In the genomic region with DNA sequence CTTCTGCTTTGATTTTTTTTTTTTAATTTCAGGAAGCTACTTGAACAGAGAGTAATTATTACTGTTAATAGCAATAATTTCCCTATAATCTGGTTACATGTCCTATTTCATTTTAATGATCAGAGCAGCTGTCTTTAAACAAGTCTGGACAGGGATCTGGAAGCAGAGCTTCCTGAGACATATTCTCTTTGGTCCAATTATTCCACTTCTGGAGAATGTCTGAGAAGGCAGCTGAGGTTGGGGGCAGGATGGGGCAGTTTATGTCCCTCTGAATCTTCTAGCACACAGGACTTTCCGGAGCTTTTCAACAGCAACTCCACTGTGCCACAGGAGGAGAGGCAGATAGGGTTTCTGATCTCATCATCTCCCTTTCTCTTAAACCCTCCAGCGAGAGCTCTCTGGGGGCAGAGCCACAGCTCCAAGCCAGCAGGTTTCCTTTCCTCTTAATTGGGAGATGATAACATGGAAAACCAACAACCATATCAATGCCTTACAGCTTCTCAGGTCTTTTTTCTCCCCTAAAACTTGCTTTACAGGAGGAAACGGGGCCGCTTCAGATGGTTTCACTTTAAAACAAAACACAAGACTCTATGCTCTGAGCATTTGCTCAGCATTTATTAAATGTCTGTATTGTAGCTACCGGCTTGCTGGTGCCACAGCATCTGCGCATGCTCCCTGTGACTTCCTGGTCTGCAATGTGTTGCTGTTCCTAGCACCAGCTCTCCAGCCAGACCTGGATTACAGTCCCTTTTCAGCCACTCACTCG, we compare ENCODE assay signal across 8 cellular contexts.
DNase-seq lines count a peak whose midpoint lies in the region; ATAC-seq and TF ChIP-seq lines count a peak whose summit lies in the region.

No MANE protein-coding gene starts in this region.

- H3K27ac ChIP-seq in ovary = peak overlapping the region in 1 of 2 donors; percentile 24

- H3K4me3 ChIP-seq in fibroblast of the aortic adventitia (ENCODE audit: low read depth, low read length) = no peak overlapping the region
- peak overlapping the region; percentile 17 for H3K4me3 ChIP-seq in ovary

- H3K9me3 ChIP-seq in ovary = no peaks in the 10 kb centered on the region

- WGBS in ovary, 3 donors = 7 to 30% (median 12%) methylated on average over 7 of the region's 7 CpGs

- intact Hi-C loops in ovary (cut with DNase I) = no loop called here

- H3K36me3 ChIP-seq in ovary = no peaks in the 10 kb centered on the region

- TF ChIP-seq CTCF in fibroblast of the aortic adventitia (IDR thresholded peaks at IDR 0.05; ENCODE audit: insufficient read depth, low read length) = no peak
- TF ChIP-seq CTCF in ovary (IDR thresholded peaks at IDR 0.05) = no peak

- H3K27me3 ChIP-seq in ovary = no peaks in the 10 kb centered on the region

- no peak for TF ChIP-seq EP300 in ovary (IDR thresholded peaks at IDR 0.05)

- no peak for TF ChIP-seq POLR2A in ovary (IDR thresholded peaks at IDR 0.05)

- DNase-seq in Daoy (ENCODE audit: low read depth) = peak; percentile 55
- DNase-seq in UCSD-AML1 (lab: John Stamatoyannopoulos, UW; ENCODE audit: unreplicated experiment) = peak; percentile 18
- DNase-seq in fibroblast of the aortic adventitia (ENCODE audit: low read depth) = peak; percentile 83
- peak; percentile 63 to 75 (median 72) for DNase-seq in ovary
- DNase-seq in retina = no peak
- DNase-seq in HCEC 1CT = no peak

- no peaks in the 10 kb centered on the region for H3K4me1 ChIP-seq in ovary (ENCODE audit: insufficient read depth)

- peak; percentile 53 for ATAC-seq in HG02938 (IDR thresholded peaks at IDR 0.05; ENCODE audit: unreplicated experiment)
- ATAC-seq in GM18873 (IDR thresholded peaks at IDR 0.05; ENCODE audit: low FRiP score, unreplicated experiment) = no peak

Comparison
In these comparisons a context has a peak if more than half of its experiments do, and no peak if none do; other contexts are left out.
1. DNase-seq: peak in Daoy (single experiment), UCSD-AML1 (single experiment), fibroblast of the aortic adventitia (single experiment) and ovary (5 of 5); none in retina (single experiment) and HCEC 1CT (single experiment).